ENCODE assay signal across 10 cellular contexts in genomic region chr5:132877938-132878337, GRCh38. TPM values are rescaled to one million over a fixed set of nuclear protein-coding genes. Genes with fewer than 3 reads are reported as not detected.
DNase-seq lines count a peak whose midpoint lies in the region; ATAC-seq lines count a peak whose summit lies in the region.
"Had no signal": no experiment of that assay in that cellular context is flagged by ENCODE, and none has a peak within 500 bp of the region (broad histone marks: within the 10 kb centered on the region; RNA-seq: fewer than 3 reads in every experiment).

No MANE protein-coding gene starts in this region.

- peak; percentile 44 for DNase-seq in H4 (ENCODE audit: low spot score)
- DNase-seq in NCI-H2196 treated with DMSO at 0.1 percent for 48 hours (lab: John Stamatoyannopoulos, UW; ENCODE audit: unreplicated experiment) = peak; percentile 57
- DNase-seq in fibroblast of gingiva (ENCODE audit: low read depth) = peak; percentile 13
- DNase-seq in renal cortical epithelial cell (ENCODE audit: low read depth) = peak; percentile 49
- DNase-seq in effector CD8-positive, alpha-beta T cell (lab: John Stamatoyannopoulos, UW) = no peak
- DNase-seq in T-helper 9 cell = no peak
- DNase-seq in posterior cingulate gyrus = no peak
- DNase-seq: activated CD4-positive, CD25-positive, alpha-beta regulatory T cell; activated naive CD4-positive, alpha-beta T cell treated with anti-CD3 and anti-CD28 coated beads for 36 hours had no signal

- intact Hi-C loops in posterior cingulate gyrus (cut with DNase I) = no loop called here

- ATAC-seq in HG03139 (IDR thresholded peaks at IDR 0.05; ENCODE audit: unreplicated experiment) = no peak

RNA-seq across cellular contexts. Expression of gene LEAP2, which starts 4.5 kb away (rescaled TPM):
- total RNA-seq in H4 (2014; rRNA removed; shearing (Covaris generic)) = 0.08 and 0.25 TPM in 2 replicates
- total RNA-seq in renal cortical epithelial cell = 0.15 TPM in 1 of 2 replicates, not detected in the other

RNA-seq across cellular contexts. Expression of gene UQCRQ, which starts 11.5 kb away (rescaled TPM):
- 534 and 752 TPM in 2 replicates for total RNA-seq in H4 (2014; rRNA removed; shearing (Covaris generic))
- total RNA-seq in renal cortical epithelial cell = 60.6 and 117 TPM in 2 replicates

RNA-seq across cellular contexts. Expression of gene GDF9, which starts 11.7 kb away (rescaled TPM):
- 0.04 and 0.19 TPM in 2 replicates for total RNA-seq in H4 (2014; rRNA removed; shearing (Covaris generic))
- total RNA-seq in renal cortical epithelial cell = 0.15 and 0.17 TPM in 2 replicates

RNA-seq across cellular contexts. Expression of gene SHROOM1, which starts 47.5 kb away (rescaled TPM):
- total RNA-seq in H4 (2014; rRNA removed; shearing (Covaris generic)) = 0.91 and 9.0 TPM in 2 replicates
- total RNA-seq in renal cortical epithelial cell = 3.3 and 4.5 TPM in 2 replicates

Comparison
In these comparisons a context has a peak if more than half of its experiments do, and no peak if none do; other contexts are left out.
1. DNase-seq: peak in H4 (single experiment), NCI-H2196 treated with DMSO at 0.1 percent for 48 hours (single experiment), fibroblast of gingiva (single experiment) and renal cortical epithelial cell (single experiment); none in effector CD8-positive, alpha-beta T cell (single experiment), T-helper 9 cell (single experiment) and posterior cingulate gyrus (0 of 10).